Comparison of ENCODE assay signal across 1 cellular context in the genomic region with DNA sequence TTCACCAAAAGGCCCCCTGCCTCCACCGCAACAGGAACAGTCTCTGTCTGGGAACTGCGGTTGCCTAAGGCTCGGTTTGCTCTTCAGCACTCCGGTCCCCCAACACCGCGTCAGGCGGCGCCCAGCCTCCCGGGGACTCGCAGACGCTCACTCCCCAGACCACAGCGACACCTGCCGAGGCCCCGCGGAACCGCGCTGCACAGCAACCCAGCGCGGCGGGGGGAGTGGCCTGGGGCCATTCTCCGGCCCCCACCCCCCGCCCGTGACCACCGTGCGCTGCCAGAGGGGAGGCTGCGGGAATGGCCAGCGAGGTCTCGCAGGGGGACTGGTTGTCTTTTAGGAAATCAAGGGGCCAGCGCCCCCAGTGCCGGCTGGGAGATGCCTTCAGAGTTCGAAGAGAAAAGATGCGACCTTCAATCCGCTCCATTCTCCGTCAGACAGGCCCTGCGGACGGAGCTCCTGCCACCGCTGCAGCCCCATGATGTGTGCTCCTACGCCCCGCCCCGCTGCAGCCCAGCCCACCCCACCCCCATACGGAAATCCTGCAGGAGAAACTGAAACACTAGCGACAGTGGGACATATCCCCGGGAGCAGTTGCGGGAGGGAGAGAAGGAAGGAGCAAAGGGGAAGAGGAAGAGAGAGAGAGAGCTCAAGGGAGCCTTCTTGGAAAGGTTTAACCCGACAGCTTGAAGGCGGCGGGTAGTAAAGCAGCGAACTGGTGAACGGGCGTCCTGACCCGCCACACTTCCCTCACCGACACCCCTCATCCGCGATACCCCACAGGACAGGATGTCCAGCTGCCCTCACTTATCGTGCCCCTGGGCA.
A peak's percentile ranks its signal among the peaks of the same experiment; 100 is the strongest.
TF ChIP-seq lines count a peak whose summit lies in the region.

No MANE protein-coding gene starts in this region.

TF ChIP-seq in HEK293, 187 proteins besides CTCF, POLR2A, EP300 and RAD21 (continued from another document and continues in another):
- TF ChIP-seq, protein P1, sequence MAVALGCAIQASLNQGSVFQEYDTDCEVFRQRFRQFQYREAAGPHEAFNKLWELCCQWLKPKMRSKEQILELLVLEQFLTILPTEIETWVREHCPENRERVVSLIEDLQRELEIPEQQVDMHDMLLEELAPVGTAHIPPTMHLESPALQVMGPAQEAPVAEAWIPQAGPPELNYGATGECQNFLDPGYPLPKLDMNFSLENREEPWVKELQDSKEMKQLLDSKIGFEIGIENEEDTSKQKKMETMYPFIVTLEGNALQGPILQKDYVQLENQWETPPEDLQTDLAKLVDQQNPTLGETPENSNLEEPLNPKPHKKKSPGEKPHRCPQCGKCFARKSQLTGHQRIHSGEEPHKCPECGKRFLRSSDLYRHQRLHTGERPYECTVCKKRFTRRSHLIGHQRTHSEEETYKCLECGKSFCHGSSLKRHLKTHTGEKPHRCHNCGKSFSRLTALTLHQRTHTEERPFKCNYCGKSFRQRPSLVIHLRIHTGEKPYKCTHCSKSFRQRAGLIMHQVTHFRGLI (tag by site-specific recombination; IDR thresholded peaks at IDR 0.05) = no peak
- TF ChIP-seq FEZF1 (tag by site-specific recombination; IDR thresholded peaks at IDR 0.05) = no peak
- no peak for TF ChIP-seq ZNF529 (tag by site-specific recombination; IDR thresholded peaks at IDR 0.05; ENCODE audit: insufficient replicate concordance)
- no peak; the same call in 1 of the 2 replicates for TF ChIP-seq KLF7 (tag by site-specific recombination; IDR thresholded peaks at IDR 0.05; ENCODE audit: borderline replicate concordance)
- no peak for TF ChIP-seq ZNF837 (tag by site-specific recombination; IDR thresholded peaks at IDR 0.05)
- peak; percentile 60; the same call in 1 of the 2 replicates for TF ChIP-seq KLF16 (tag by site-specific recombination; IDR thresholded peaks at IDR 0.05)
- 0 out of 2 replicates have a peak, but pooled peaks have one; percentile 10 for TF ChIP-seq ZSCAN16 (tag by site-specific recombination; IDR thresholded peaks at IDR 0.05)
- TF ChIP-seq, protein P2, sequence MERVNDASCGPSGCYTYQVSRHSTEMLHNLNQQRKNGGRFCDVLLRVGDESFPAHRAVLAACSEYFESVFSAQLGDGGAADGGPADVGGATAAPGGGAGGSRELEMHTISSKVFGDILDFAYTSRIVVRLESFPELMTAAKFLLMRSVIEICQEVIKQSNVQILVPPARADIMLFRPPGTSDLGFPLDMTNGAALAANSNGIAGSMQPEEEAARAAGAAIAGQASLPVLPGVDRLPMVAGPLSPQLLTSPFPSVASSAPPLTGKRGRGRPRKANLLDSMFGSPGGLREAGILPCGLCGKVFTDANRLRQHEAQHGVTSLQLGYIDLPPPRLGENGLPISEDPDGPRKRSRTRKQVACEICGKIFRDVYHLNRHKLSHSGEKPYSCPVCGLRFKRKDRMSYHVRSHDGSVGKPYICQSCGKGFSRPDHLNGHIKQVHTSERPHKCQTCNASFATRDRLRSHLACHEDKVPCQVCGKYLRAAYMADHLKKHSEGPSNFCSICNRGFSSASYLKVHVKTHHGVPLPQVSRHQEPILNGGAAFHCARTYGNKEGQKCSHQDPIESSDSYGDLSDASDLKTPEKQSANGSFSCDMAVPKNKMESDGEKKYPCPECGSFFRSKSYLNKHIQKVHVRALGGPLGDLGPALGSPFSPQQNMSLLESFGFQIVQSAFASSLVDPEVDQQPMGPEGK (tag by site-specific recombination; IDR thresholded peaks at IDR 0.05) = peak; percentile 99
- TF ChIP-seq YY1 (tag by site-specific recombination; IDR thresholded peaks at IDR 0.05) = 0 out of 2 replicates have a peak, but pooled peaks have one; percentile 34
- TF ChIP-seq MEIS1 (CRISPR knock-in tag; IDR thresholded peaks at IDR 0.05; ENCODE audit: borderline replicate concordance) = no peak
- TF ChIP-seq, protein P3, sequence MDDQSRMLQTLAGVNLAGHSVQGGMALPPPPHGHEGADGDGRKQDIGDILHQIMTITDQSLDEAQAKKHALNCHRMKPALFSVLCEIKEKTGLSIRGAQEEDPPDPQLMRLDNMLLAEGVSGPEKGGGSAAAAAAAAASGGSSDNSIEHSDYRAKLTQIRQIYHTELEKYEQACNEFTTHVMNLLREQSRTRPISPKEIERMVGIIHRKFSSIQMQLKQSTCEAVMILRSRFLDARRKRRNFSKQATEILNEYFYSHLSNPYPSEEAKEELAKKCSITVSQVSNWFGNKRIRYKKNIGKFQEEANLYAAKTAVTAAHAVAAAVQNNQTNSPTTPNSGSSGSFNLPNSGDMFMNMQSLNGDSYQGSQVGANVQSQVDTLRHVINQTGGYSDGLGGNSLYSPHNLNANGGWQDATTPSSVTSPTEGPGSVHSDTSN (CRISPR knock-in tag; IDR thresholded peaks at IDR 0.05) = peak; percentile 66; the same call in 1 of the 2 replicates
- TF ChIP-seq, protein P4, sequence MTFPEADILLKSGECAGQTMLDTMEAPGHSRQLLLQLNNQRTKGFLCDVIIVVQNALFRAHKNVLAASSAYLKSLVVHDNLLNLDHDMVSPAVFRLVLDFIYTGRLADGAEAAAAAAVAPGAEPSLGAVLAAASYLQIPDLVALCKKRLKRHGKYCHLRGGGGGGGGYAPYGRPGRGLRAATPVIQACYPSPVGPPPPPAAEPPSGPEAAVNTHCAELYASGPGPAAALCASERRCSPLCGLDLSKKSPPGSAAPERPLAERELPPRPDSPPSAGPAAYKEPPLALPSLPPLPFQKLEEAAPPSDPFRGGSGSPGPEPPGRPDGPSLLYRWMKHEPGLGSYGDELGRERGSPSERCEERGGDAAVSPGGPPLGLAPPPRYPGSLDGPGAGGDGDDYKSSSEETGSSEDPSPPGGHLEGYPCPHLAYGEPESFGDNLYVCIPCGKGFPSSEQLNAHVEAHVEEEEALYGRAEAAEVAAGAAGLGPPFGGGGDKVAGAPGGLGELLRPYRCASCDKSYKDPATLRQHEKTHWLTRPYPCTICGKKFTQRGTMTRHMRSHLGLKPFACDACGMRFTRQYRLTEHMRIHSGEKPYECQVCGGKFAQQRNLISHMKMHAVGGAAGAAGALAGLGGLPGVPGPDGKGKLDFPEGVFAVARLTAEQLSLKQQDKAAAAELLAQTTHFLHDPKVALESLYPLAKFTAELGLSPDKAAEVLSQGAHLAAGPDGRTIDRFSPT (tag by site-specific recombination; IDR thresholded peaks at IDR 0.05) = no peak
- TF ChIP-seq, protein P5, sequence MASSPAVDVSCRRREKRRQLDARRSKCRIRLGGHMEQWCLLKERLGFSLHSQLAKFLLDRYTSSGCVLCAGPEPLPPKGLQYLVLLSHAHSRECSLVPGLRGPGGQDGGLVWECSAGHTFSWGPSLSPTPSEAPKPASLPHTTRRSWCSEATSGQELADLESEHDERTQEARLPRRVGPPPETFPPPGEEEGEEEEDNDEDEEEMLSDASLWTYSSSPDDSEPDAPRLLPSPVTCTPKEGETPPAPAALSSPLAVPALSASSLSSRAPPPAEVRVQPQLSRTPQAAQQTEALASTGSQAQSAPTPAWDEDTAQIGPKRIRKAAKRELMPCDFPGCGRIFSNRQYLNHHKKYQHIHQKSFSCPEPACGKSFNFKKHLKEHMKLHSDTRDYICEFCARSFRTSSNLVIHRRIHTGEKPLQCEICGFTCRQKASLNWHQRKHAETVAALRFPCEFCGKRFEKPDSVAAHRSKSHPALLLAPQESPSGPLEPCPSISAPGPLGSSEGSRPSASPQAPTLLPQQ (tag by site-specific recombination; IDR thresholded peaks at IDR 0.05) = no peak; the same call in 1 of the 2 replicates
- TF ChIP-seq, protein P6, sequence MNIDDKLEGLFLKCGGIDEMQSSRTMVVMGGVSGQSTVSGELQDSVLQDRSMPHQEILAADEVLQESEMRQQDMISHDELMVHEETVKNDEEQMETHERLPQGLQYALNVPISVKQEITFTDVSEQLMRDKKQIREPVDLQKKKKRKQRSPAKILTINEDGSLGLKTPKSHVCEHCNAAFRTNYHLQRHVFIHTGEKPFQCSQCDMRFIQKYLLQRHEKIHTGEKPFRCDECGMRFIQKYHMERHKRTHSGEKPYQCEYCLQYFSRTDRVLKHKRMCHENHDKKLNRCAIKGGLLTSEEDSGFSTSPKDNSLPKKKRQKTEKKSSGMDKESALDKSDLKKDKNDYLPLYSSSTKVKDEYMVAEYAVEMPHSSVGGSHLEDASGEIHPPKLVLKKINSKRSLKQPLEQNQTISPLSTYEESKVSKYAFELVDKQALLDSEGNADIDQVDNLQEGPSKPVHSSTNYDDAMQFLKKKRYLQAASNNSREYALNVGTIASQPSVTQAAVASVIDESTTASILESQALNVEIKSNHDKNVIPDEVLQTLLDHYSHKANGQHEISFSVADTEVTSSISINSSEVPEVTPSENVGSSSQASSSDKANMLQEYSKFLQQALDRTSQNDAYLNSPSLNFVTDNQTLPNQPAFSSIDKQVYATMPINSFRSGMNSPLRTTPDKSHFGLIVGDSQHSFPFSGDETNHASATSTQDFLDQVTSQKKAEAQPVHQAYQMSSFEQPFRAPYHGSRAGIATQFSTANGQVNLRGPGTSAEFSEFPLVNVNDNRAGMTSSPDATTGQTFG (tag by site-specific recombination; IDR thresholded peaks at IDR 0.05; ENCODE audit: borderline replicate concordance) = no peak
- no peak for TF ChIP-seq ZNF426 (tag by site-specific recombination; IDR thresholded peaks at IDR 0.05)
- no peak for TF ChIP-seq EGR2 (tag by site-specific recombination; IDR thresholded peaks at IDR 0.05; ENCODE audit: low read depth)
- no peak; the same call in 1 of the 2 replicates for TF ChIP-seq ZNF391 (tag by site-specific recombination; IDR thresholded peaks at IDR 0.05; ENCODE audit: borderline replicate concordance, low read depth)
- 0 out of 2 replicates have a peak, but pooled peaks have one; percentile 40 for TF ChIP-seq ZNF366 (tag by site-specific recombination; conservative IDR thresholded peaks at IDR 0.05)
- TF ChIP-seq GFI1B (tag by site-specific recombination; IDR thresholded peaks at IDR 0.05) = no peak
- TF ChIP-seq, protein P7, sequence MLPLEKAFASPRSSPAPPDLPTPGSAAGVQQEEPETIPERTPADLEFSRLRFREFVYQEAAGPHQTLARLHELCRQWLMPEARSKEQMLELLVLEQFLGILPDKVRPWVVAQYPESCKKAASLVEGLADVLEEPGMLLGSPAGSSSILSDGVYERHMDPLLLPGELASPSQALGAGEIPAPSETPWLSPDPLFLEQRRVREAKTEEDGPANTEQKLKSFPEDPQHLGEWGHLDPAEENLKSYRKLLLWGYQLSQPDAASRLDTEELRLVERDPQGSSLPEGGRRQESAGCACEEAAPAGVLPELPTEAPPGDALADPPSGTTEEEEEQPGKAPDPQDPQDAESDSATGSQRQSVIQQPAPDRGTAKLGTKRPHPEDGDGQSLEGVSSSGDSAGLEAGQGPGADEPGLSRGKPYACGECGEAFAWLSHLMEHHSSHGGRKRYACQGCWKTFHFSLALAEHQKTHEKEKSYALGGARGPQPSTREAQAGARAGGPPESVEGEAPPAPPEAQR (tag by site-specific recombination; IDR thresholded peaks at IDR 0.05) = no peak
- peak; percentile 67; the same call in 1 of the 2 replicates for TF ChIP-seq ZNF501 (tag by site-specific recombination; IDR thresholded peaks at IDR 0.05)
- TF ChIP-seq ZFP37 (tag by site-specific recombination; IDR thresholded peaks at IDR 0.05) = 0 out of 2 replicates have a peak, but pooled peaks have one; percentile 54
- no peak for TF ChIP-seq WT1 (tag by site-specific recombination; IDR thresholded peaks at IDR 0.05)
- TF ChIP-seq TRIM28 (IDR thresholded peaks at IDR 0.05; ENCODE audit: borderline replicate concordance, low read length) = no peak
- no peak for TF ChIP-seq ZNF169 (tag by site-specific recombination; IDR thresholded peaks at IDR 0.05)
- TF ChIP-seq ZNF433 (tag by site-specific recombination; IDR thresholded peaks at IDR 0.05; ENCODE audit: low read depth) = no peak
- no peak for TF ChIP-seq ZNF416 (tag by site-specific recombination; IDR thresholded peaks at IDR 0.05)
- peak; percentile 37; the same call in 1 of the 2 replicates for TF ChIP-seq MZF1 (tag by site-specific recombination; IDR thresholded peaks at IDR 0.05; ENCODE audit: borderline replicate concordance)
- no peak for TF ChIP-seq ZNF404 (tag by site-specific recombination; IDR thresholded peaks at IDR 0.05)
- TF ChIP-seq ZNF23 (tag by site-specific recombination; IDR thresholded peaks at IDR 0.05; ENCODE audit: borderline replicate concordance) = no peak
- TF ChIP-seq, protein P8, sequence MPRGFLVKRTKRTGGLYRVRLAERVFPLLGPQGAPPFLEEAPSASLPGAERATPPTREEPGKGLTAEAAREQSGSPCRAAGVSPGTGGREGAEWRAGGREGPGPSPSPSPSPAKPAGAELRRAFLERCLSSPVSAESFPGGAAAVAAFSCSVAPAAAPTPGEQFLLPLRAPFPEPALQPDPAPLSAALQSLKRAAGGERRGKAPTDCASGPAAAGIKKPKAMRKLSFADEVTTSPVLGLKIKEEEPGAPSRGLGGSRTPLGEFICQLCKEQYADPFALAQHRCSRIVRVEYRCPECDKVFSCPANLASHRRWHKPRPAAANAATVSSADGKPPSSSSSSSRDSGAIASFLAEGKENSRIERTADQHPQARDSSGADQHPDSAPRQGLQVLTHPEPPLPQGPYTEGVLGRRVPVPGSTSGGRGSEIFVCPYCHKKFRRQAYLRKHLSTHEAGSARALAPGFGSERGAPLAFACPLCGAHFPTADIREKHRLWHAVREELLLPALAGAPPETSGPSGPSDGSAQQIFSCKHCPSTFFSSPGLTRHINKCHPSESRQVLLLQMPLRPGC (tag by site-specific recombination; IDR thresholded peaks at IDR 0.05) = no peak
- peak; percentile 46; the same call in 1 of the 2 replicates for TF ChIP-seq ZNF629 (tag by site-specific recombination; IDR thresholded peaks at IDR 0.05)
- TF ChIP-seq HOXC10 (CRISPR knock-in tag; IDR thresholded peaks at IDR 0.05) = no peak
- no peak for TF ChIP-seq ZNF596 (tag by site-specific recombination; IDR thresholded peaks at IDR 0.05)
- TF ChIP-seq, protein P9, sequence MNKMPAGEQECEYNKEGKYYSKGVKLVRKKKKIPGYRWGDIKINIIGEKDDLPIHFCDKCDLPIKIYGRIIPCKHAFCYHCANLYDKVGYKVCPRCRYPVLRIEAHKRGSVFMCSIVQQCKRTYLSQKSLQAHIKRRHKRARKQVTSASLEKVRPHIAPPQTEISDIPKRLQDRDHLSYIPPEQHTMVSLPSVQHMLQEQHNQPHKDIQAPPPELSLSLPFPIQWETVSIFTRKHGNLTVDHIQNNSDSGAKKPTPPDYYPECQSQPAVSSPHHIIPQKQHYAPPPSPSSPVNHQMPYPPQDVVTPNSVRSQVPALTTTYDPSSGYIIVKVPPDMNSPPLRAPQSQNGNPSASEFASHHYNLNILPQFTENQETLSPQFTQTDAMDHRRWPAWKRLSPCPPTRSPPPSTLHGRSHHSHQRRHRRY (tag by site-specific recombination; IDR thresholded peaks at IDR 0.05) = no peak
- TF ChIP-seq ZNF114 (tag by site-specific recombination; IDR thresholded peaks at IDR 0.05) = no peak
- peak; percentile 97 for TF ChIP-seq ZNF335 (tag by site-specific recombination; conservative IDR thresholded peaks at IDR 0.05)
- no peak for TF ChIP-seq ZNF571 (tag by site-specific recombination; IDR thresholded peaks at IDR 0.05)
- no peak for TF ChIP-seq ZNF830 (tag by site-specific recombination; IDR thresholded peaks at IDR 0.05; ENCODE audit: low read depth)
- TF ChIP-seq, protein P10, sequence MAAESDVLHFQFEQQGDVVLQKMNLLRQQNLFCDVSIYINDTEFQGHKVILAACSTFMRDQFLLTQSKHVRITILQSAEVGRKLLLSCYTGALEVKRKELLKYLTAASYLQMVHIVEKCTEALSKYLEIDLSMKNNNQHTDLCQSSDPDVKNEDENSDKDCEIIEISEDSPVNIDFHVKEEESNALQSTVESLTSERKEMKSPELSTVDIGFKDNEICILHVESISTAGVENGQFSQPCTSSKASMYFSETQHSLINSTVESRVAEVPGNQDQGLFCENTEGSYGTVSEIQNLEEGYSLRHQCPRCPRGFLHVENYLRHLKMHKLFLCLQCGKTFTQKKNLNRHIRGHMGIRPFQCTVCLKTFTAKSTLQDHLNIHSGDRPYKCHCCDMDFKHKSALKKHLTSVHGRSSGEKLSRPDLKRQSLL (tag by site-specific recombination; IDR thresholded peaks at IDR 0.05) = no peak
- TF ChIP-seq ZIC2 (tag by site-specific recombination; IDR thresholded peaks at IDR 0.05) = peak; percentile 82
- no peak for TF ChIP-seq ZNF248 (tag by site-specific recombination; IDR thresholded peaks at IDR 0.05)
- TF ChIP-seq ZNF423 (tag by site-specific recombination; IDR thresholded peaks at IDR 0.05) = no peak
